In the genomic region with DNA sequence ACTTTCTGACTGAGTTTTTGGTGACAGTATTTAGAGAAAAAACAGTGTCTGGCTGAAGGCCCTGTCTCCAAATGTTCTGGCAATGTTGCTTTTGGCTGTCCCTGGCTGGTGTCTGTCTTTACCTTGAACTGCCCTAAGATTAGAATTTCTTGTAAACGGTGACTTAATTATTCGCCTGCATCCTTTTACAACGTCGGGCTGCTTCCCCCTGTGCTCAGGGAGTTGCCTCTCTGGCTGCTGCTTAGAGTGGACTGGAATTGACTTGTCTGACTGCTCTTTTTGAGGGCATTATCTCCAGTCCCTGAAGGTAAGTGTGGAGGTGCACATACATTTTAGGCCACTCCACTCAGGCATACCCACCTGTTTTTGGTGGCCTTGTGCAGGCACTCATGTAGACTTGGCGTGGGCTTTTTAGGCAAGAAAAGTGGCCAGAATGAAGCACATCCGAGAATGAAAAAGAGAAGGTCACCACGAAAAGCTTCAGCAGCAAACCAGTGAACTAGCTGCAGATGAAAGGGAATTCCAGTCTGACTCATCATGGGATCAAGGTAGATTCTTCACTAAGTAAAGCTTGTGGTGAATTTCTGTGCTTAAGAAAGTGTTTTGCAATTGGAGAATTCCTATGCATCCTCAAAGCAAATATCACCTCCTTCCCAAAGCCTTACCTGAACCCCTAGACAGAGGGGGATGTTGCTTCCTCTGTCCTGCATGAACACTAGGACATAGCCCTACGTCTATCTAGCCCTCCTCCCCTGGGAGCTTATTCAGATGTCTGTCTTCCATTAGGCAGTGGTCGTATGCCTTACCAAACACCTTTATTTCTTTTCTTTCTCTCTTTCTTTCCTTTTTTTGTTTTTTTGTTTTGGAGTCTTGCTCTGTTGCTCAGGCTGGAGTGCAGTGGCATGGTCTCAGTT, we compare ENCODE assay signal across 10 cellular contexts.
DNase-seq lines count a peak whose midpoint lies in the region; ATAC-seq, FAIRE-seq and TF ChIP-seq lines count a peak whose summit lies in the region.
"Had no signal": no experiment of that assay in that cellular context is flagged by ENCODE, and none has a peak within 500 bp of the region (broad histone marks: within the 10 kb centered on the region; RNA-seq: fewer than 3 reads in every experiment).

No MANE protein-coding gene starts in this region.

- H3K36me3 Mint-ChIP-seq in endodermal cell (ENCODE audit: low read depth), result no peaks in the 10 kb centered on the region

- H3K27ac Mint-ChIP-seq in endodermal cell, result no peak overlapping the region

- H3K4me1 Mint-ChIP-seq in endodermal cell, result peaks cover 9% of the 10 kb centered on the region

- intact Hi-C loops in Right ventricle myocardium inferior (cut with DNase I), result loop anchor here (5.0 kb wide), 1 partner anchor 231 kb away; a partner anchor contains a TSS
- intact Hi-C loops in cardiac septum (cut with DNase I), result no loop called here

- WGBS in endodermal cell (ENCODE audit: insufficient coverage in 1 of 2, insufficient read length in 1 of 2), 2 experiments, result 76 to 80% methylated on average over 8 to 9 of the region's 9 CpGs

- H3K36me3 ChIP-seq in endodermal cell (ENCODE audit: control insufficient read depth, insufficient read depth, low read length), result no peaks in the 10 kb centered on the region

- no peak overlapping the region for H3K27ac ChIP-seq in endodermal cell (ENCODE audit: low read depth, low read length)

- H3K9me3 Mint-ChIP-seq in endodermal cell, result no peaks in the 10 kb centered on the region

- H3K27me3 ChIP-seq in endodermal cell (ENCODE audit: control insufficient read depth, insufficient read depth, low read length, poor library complexity, severe bottlenecking), result no peaks in the 10 kb centered on the region

- ATAC-seq in Right ventricle myocardium inferior, result peak; percentile 54
- ATAC-seq in HG03571 (IDR thresholded peaks at IDR 0.05; ENCODE audit: unreplicated experiment), result peak; percentile 60

- H3K27me3 Mint-ChIP-seq in endodermal cell (ENCODE audit: insufficient read depth), result no peaks in the 10 kb centered on the region

- no peaks in the 10 kb centered on the region for H3K9me3 ChIP-seq in endodermal cell (ENCODE audit: control insufficient read depth, low read length)

- H3K4me3 Mint-ChIP-seq in endodermal cell, result no peak overlapping the region

- no peak for FAIRE-seq in urothelium cell line (lab: Jason Lieb, UNC)

- no peak overlapping the region for H3K9ac ChIP-seq in endodermal cell (ENCODE audit: extremely low read depth, low read length, poor library complexity, severe bottlenecking)

- H3K4me3 ChIP-seq in endodermal cell (ENCODE audit: low read length), result no peak overlapping the region

- peaks cover 5% of the 10 kb centered on the region for H3K4me1 ChIP-seq in endodermal cell (ENCODE audit: control insufficient read depth, insufficient read depth, low read length)

- no peak for TF ChIP-seq CTCF in endodermal cell (conservative IDR thresholded peaks at IDR 0.05)

- no peak for DNase-seq in Right ventricle myocardium inferior (ENCODE audit: missing footprints)
- no peak for DNase-seq in cardiac septum (ENCODE audit: low spot score)
- DNase-seq in endodermal cell, result peak; percentile 57
- peak; percentile 70 for DNase-seq in urothelium cell line (ENCODE audit: low spot score)
- no peak for DNase-seq in cortex of kidney (lab: John Stamatoyannopoulos, UW)
- no peak for DNase-seq in activated CD4-positive, alpha-beta T cell treated with anti-CD3 and anti-CD28 coated beads for 4 hours
- no peak for DNase-seq in NCI-H2081 (lab: John Stamatoyannopoulos, UW)
- DNase-seq: effector CD8-positive, alpha-beta T cell; NCI-H1694 had no signal

Comparison
In these comparisons a context has a peak if more than half of its experiments do, and no peak if none do; other contexts are left out.
1. DNase-seq: peak in endodermal cell (single experiment) and urothelium cell line (single experiment); none in Right ventricle myocardium inferior (single experiment), cardiac septum (single experiment), cortex of kidney (single experiment), activated CD4-positive, alpha-beta T cell treated with anti-CD3 and anti-CD28 coated beads for 4 hours (0 of 2) and NCI-H2081 (0 of 2).